In genomic region chr10:112812571-112812970, GRCh38 we compare ENCODE assay signal across 1 cellular context.
TF ChIP-seq lines count a peak whose summit lies in the region.

No MANE protein-coding gene starts in this region.

TF ChIP-seq in HCT116, 20 proteins besides CTCF, POLR2A, EP300 and RAD21 (continued from another document):
- TF ChIP-seq ZBTB33 (IDR thresholded peaks at IDR 0.05; ENCODE audit: extremely low read depth, insufficient replicate concordance, low read length) (no peak), EZH2phosphoT487 (IDR thresholded peaks at IDR 0.05; ENCODE audit: borderline replicate concordance) (no peak), JUND (IDR thresholded peaks at IDR 0.05) (no peak), MAX (IDR thresholded peaks at IDR 0.05) (no peak), ELF1 (IDR thresholded peaks at IDR 0.05; ENCODE audit: borderline replicate concordance, low read depth) (no peak), POLR2AphosphoS5 (IDR thresholded peaks at IDR 0.05; ENCODE audit: low read depth, low read length) (no peak), ZFX (IDR thresholded peaks at IDR 0.05) (no peak; the same call in 1 of the 2 replicates), EZH2 (IDR thresholded peaks at IDR 0.05) (no peak)
